8 cellular contexts compared by ENCODE assay signal in genomic region chr22:36332623-36333331, GRCh38. TPM values are rescaled to one million over a fixed set of nuclear protein-coding genes. Genes with fewer than 3 reads are reported as not detected.
DNase-seq lines count a peak whose midpoint lies in the region; ATAC-seq and TF ChIP-seq lines count a peak whose summit lies in the region.

No MANE protein-coding gene starts in this region.

- ATAC-seq in HG03196 (IDR thresholded peaks at IDR 0.05; ENCODE audit: unreplicated experiment) = no peak

- peaks cover 42% of the 10 kb centered on the region for H3K4me1 Mint-ChIP-seq in glutamatergic neuron (ENCODE audit: low read depth, unreplicated experiment)

- peaks cover 17% of the 10 kb centered on the region for H3K27me3 Mint-ChIP-seq in glutamatergic neuron (ENCODE audit: unreplicated experiment)

- no peaks in the 10 kb centered on the region for H3K36me3 Mint-ChIP-seq in glutamatergic neuron (ENCODE audit: unreplicated experiment)

- no peak overlapping the region for H3K4me3 Mint-ChIP-seq in glutamatergic neuron (ENCODE audit: unreplicated experiment)

- peaks cover 17% of the 10 kb centered on the region for H3K9me3 Mint-ChIP-seq in glutamatergic neuron (ENCODE audit: unreplicated experiment)

- no peak overlapping the region for H3K27ac Mint-ChIP-seq in glutamatergic neuron (ENCODE audit: unreplicated experiment)

- no peak for TF ChIP-seq CTCF in glutamatergic neuron (IDR thresholded peaks at IDR 0.05; ENCODE audit: partially characterized antibody, unreplicated experiment)

- DNase-seq in NCI-H2107 treated with DMSO at 0.1 percent for 48 hours (lab: John Stamatoyannopoulos, UW; ENCODE audit: unreplicated experiment) (peak; percentile 16), NCI-H2107 (lab: John Stamatoyannopoulos, UW) (no peak), RPMI7951 (ENCODE audit: low read depth) (peak; percentile 89), iPS-NIHi11 (ENCODE audit: low spot score) (peak; percentile 65), glutamatergic neuron (no peak)
- peak; percentile 71 for DNase-seq in activated naive CD4-positive, alpha-beta T cell treated with anti-CD3 and anti-CD28 coated beads, Interleukin-2, amount 50 U/mL, for 16 hours
- peak; percentile 65 to 68 for DNase-seq in stimulated activated CD4-positive, alpha-beta T cell treated with anti-CD3 and anti-CD28 coated beads, Interleukin-2, amount 100 ng/mL, for 24 hours

RNA-seq across cellular contexts. Expression of gene MYH9, which starts 55.0 kb away (rescaled TPM):
- 260 and 282 TPM in 2 replicates for total RNA-seq in RPMI7951 (2014; rRNA removed; shearing (Covaris generic))
- total RNA-seq in glutamatergic neuron (ENCODE audit: unreplicated experiment) = 122 TPM

Comparison
In these comparisons a context has a peak if more than half of its experiments do, and no peak if none do; other contexts are left out.
1. DNase-seq: peak in NCI-H2107 treated with DMSO at 0.1 percent for 48 hours (single experiment), RPMI7951 (single experiment), activated naive CD4-positive, alpha-beta T cell treated with anti-CD3 and anti-CD28 coated beads, Interleukin-2, amount 50 U/mL, for 16 hours (single experiment), iPS-NIHi11 (single experiment) and stimulated activated CD4-positive, alpha-beta T cell treated with anti-CD3 and anti-CD28 coated beads, Interleukin-2, amount 100 ng/mL, for 24 hours (2 of 2); none in NCI-H2107 (single experiment) and glutamatergic neuron (single experiment).